Comparison of ENCODE assay signal across 15 cellular contexts in the genomic region with DNA sequence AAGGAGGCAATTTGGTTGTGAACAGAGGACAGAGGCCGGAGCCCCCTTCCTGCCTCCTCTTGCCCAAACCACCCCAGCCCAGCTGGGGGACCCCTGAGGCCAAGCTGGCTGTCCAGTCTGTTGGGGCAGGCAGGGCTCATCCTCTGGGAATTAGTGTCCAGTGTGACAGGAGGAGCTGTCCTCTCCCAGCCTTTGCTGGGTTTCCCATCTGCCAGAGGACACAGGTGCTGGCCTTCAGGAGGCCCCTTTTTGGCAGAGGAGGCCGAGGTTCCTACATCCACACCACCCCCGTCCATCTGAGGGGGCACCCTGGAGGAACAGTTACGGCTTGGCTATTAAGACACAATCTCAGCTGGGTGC. TPM values are rescaled to one million over a fixed set of nuclear protein-coding genes. Genes with fewer than 3 reads are reported as not detected.
DNase-seq lines count a peak whose midpoint lies in the region; ATAC-seq, FAIRE-seq and TF ChIP-seq lines count a peak whose summit lies in the region.
"Had no signal": no experiment of that assay in that cellular context is flagged by ENCODE, and none has a peak within 500 bp of the region (broad histone marks: within the 10 kb centered on the region; RNA-seq: fewer than 3 reads in every experiment).

No MANE protein-coding gene starts in this region.

- no peak for TF ChIP-seq CTCF in A549 (IDR thresholded peaks at IDR 0.05)
- TF ChIP-seq CTCF in WERI-Rb-1 (IDR thresholded peaks at IDR 0.05; ENCODE audit: low read depth, low read length) = no peak
- no peak for TF ChIP-seq CTCF in parathyroid adenoma (IDR thresholded peaks at IDR 0.05)
- TF ChIP-seq CTCF in testis (IDR thresholded peaks at IDR 0.05) = no peak

- no peaks in the 10 kb centered on the region for H3K9me3 ChIP-seq in A549
- H3K9me3 ChIP-seq in WERI-Rb-1 (ENCODE audit: severe bottlenecking) = no peaks in the 10 kb centered on the region
- H3K9me3 ChIP-seq in parathyroid adenoma (ENCODE audit: control insufficient read depth, low read length) = no peaks in the 10 kb centered on the region
- no peaks in the 10 kb centered on the region for H3K9me3 ChIP-seq in testis

- TF ChIP-seq RAD21 in A549 (conservative IDR thresholded peaks at IDR 0.05 in 1 of 2, IDR thresholded peaks at IDR 0.05 in 1 of 2) = no peak

- H3K4me1 ChIP-seq in A549 (0 out of 3 replicates have a peak, but pooled peaks cover 4% of the 10 kb centered on the region), parathyroid adenoma (no peaks in the 10 kb centered on the region), testis (no peaks in the 10 kb centered on the region)

- H3K27ac ChIP-seq in A549 = peak overlapping the region in 1 of 2 experiments; percentile 41; a peak in 1 of 6 replicates
- H3K27ac ChIP-seq in WERI-Rb-1 = no peak overlapping the region
- no peak overlapping the region for H3K27ac ChIP-seq in parathyroid adenoma
- no peak overlapping the region for H3K27ac ChIP-seq in testis

- TF ChIP-seq POLR2A in A549 (IDR thresholded peaks at IDR 0.05; ENCODE audit: low read length) = no peak
- no peak for TF ChIP-seq POLR2A in testis (IDR thresholded peaks at IDR 0.05)

- TF ChIP-seq EP300 in A549 (IDR thresholded peaks at IDR 0.05) = no peak

- H3K4me2 ChIP-seq in A549 (peak overlapping the region; percentile 71), parathyroid adenoma (ENCODE audit: low read length) (no peak overlapping the region)

- 38% methylated on average over 2 of the region's 4 CpGs for WGBS in A549 (ENCODE audit: missing lambda C conversion rate)
- WGBS in testis, 2 donors = 67 to 75% methylated on average over 4 of the region's 4 CpGs

- DNase-seq in A549 (ENCODE audit: low read depth in 1 of 2, low spot score in 1 of 2) (no peak), WERI-Rb-1 (peak; percentile 59), left lobe of liver (ENCODE audit: low spot score) (no peak), COR-L47 (lab: John Stamatoyannopoulos, UW) (no peak), testis (no peak)
- DNase-seq: GOT3, IMR-90, MV-4-11, NCI-H2171 treated with DMSO at 0.1 percent for 48 hours, SHP77 had no signal

- CTCF ChIA-PET in A549 (lab: Yijun Ruan, JAX) = interaction anchor here (0.7 to 1.6 kb wide), 13 partner anchors 10 to 828 kb away, joined by 3 to 7 read pairs (median 3); no protein-coding TSS in a partner anchor

- POLR2A ChIA-PET in A549 (lab: Yijun Ruan, JAX) = no interaction called here

- H3K4me3 ChIP-seq in A549 = no peak overlapping the region
- H3K4me3 ChIP-seq in WERI-Rb-1 (ENCODE audit: low read depth, low read length) = no peak overlapping the region
- no peak overlapping the region for H3K4me3 ChIP-seq in parathyroid adenoma (ENCODE audit: low read depth, low read length)
- H3K4me3 ChIP-seq in testis = no peak overlapping the region

- intact Hi-C loops in testis (cut with DNase I; ENCODE audit: low total_unique reads) = no loop called here

- ATAC-seq in A549 (peak in 1 of 2 experiments; percentile 30; a peak in 3 of 6 replicates), left lobe of liver (peak; percentile 60), GM21737 (IDR thresholded peaks at IDR 0.05; ENCODE audit: unreplicated experiment) (no peak)

- no peaks in the 10 kb centered on the region for H3K27me3 ChIP-seq in WERI-Rb-1 (ENCODE audit: insufficient read depth, low read depth, severe bottlenecking)
- no peaks in the 10 kb centered on the region for H3K27me3 ChIP-seq in parathyroid adenoma (ENCODE audit: control insufficient read depth, insufficient read depth, low read length)
- no peaks in the 10 kb centered on the region for H3K27me3 ChIP-seq in testis

- FAIRE-seq in A549 (lab: Jason Lieb, UNC) = no peak
- FAIRE-seq: G401.6, GM12892, HTR-8/SVneo had no signal

- H3K36me3 ChIP-seq in WERI-Rb-1 (no peaks in the 10 kb centered on the region), parathyroid adenoma (ENCODE audit: control insufficient read depth, insufficient read depth, low read length) (no peaks in the 10 kb centered on the region), testis (ENCODE audit: low read depth, missing control alignments) (no peaks in the 10 kb centered on the region)

- H3K9ac ChIP-seq in parathyroid adenoma = no peak overlapping the region

- no peaks in the 10 kb centered on the region for H3K79me2 ChIP-seq in parathyroid adenoma

- peak overlapping the region; percentile 53 for H2AFZ ChIP-seq in parathyroid adenoma

TF ChIP-seq in A549, 52 proteins besides CTCF, POLR2A, EP300 and RAD21:
- no peak for TF ChIP-seq CHD4 (IDR thresholded peaks at IDR 0.05; ENCODE audit: borderline replicate concordance)
- TF ChIP-seq SMC3 (IDR thresholded peaks at IDR 0.05) = no peak
- no peak for TF ChIP-seq NPAS2 (CRISPR knock-in tag; IDR thresholded peaks at IDR 0.05; ENCODE audit: borderline replicate concordance)
- no peak for TF ChIP-seq PHF8 (IDR thresholded peaks at IDR 0.05; ENCODE audit: borderline replicate concordance, low read depth)
- no peak for TF ChIP-seq HEYL (CRISPR knock-in tag; IDR thresholded peaks at IDR 0.05)
- no peak for TF ChIP-seq HES2 (IDR thresholded peaks at IDR 0.05)
- TF ChIP-seq HOXA7 (CRISPR knock-in tag; IDR thresholded peaks at IDR 0.05) = no peak
- TF ChIP-seq FOSB (CRISPR knock-in tag; IDR thresholded peaks at IDR 0.05) = no peak
- no peak for TF ChIP-seq EHMT2 (IDR thresholded peaks at IDR 0.05; ENCODE audit: low read depth)
- no peak for TF ChIP-seq TP53 (CRISPR knock-in tag; IDR thresholded peaks at IDR 0.05)
- TF ChIP-seq GATA3 (IDR thresholded peaks at IDR 0.05; ENCODE audit: borderline replicate concordance) = no peak
- no peak for TF ChIP-seq BHLHE40 (IDR thresholded peaks at IDR 0.05; ENCODE audit: low read depth, low read length)
- no peak for TF ChIP-seq CHD2 (IDR thresholded peaks at IDR 0.05; ENCODE audit: low read length, partially characterized antibody)
- no peak for TF ChIP-seq MAFK (IDR thresholded peaks at IDR 0.05; ENCODE audit: partially characterized antibody)
- no peak for TF ChIP-seq KDM5A (IDR thresholded peaks at IDR 0.05)
- TF ChIP-seq RARB (CRISPR knock-in tag; IDR thresholded peaks at IDR 0.05) = no peak
- TF ChIP-seq, protein P1, sequence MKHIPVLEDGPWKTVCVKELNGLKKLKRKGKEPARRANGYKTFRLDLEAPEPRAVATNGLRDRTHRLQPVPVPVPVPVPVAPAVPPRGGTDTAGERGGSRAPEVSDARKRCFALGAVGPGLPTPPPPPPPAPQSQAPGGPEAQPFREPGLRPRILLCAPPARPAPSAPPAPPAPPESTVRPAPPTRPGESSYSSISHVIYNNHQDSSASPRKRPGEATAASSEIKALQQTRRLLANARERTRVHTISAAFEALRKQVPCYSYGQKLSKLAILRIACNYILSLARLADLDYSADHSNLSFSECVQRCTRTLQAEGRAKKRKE (CRISPR knock-in tag; IDR thresholded peaks at IDR 0.05; ENCODE audit: low read depth) = no peak

RNA-seq across cellular contexts. Expression of gene MDGA1, which starts 44.7 kb away (rescaled TPM):
- polyA plus RNA-seq in A549 (2011; rRNA removed) (0.74 and 1.1 TPM in 2 replicates), A549 (2017; fragmentation: RNase III; extraction: RNeasy Plus Mini Kit Qiagen cat#74134 plus additional on column Dnase treatment) (7.5 to 9.1 TPM (median 8.5 TPM) in 3 replicates), testis (ENCODE audit: insufficient read depth, low read depth, low replicate concordance) (7.0 TPM)
- 7.4 and 7.5 TPM in 2 replicates for polyA plus RNA-seq in A549 (2012; cell fraction: cytosol; rRNA removed)
- 22.8 and 24.6 TPM in 2 replicates for polyA plus RNA-seq in A549 (2012; cell fraction: nucleus; rRNA removed)
- polyA minus RNA-seq in A549 (2011; rRNA and poly(A)+ RNA removed) = 2.6 and 3.7 TPM in 2 replicates
- total RNA-seq in left lobe of liver (0.40 TPM), testis (10 to 100 TPM in 1 of 2 donors, 1 to 10 TPM in 1; 5.9 to 16.0 TPM)
